13 cellular contexts compared by ENCODE assay signal in the genomic region with DNA sequence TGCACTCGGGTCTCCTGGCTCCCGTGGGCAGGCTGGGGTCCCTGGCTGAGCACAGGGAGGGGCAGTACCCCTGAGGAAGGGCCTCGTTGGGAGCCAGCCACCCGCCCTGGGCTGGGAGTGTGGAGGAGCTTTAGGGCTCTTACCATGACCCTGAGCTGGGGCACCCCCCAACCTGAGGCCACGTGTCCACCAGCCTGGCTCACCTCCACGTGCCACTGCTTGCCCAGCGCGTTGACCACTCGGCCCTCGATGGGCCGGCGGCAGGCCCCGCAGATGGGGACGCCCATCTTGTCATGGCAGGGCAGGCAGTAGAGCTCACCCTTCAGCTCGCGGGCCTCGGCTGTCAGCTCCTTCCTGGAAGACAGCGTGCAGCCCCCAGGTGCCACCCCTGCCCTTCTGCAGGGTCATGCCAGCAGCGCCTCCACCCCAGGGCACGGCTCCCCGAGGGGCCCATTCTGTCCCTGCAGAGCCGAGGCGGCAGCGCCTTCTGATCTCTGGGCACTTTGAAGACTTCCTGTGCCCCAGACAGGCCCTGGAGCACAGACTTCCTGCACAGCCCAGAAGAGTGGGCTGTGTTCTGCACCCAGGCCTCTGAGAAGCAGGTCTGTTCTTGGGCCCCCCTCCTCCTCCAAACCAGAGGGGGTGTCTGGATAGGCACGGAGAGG. TPM values are rescaled to one million over a fixed set of nuclear protein-coding genes. Genes with fewer than 3 reads are reported as not detected.
DNase-seq lines count a peak whose midpoint lies in the region; ATAC-seq and TF ChIP-seq lines count a peak whose summit lies in the region.
"Had no signal": no experiment of that assay in that cellular context is flagged by ENCODE, and none has a peak within 500 bp of the region (broad histone marks: within the 10 kb centered on the region; RNA-seq: fewer than 3 reads in every experiment).

No MANE protein-coding gene starts in this region.

- peaks cover 7% of the 10 kb centered on the region for H3K4me1 Mint-ChIP-seq in activated T-helper 1 cell treated with anti-CD3 and anti-CD28 coated beads, Interleukin-12 subunit alpha, Interleukin-12 subunit beta, Interleukin-2, Interleukin-4 antibody, amounts not matched to agents 30 ng/mL and 10 ng/mL and 1 ng/mL, durations not matched to agents 14 hours and 24 hours and 36 hours (ENCODE audit: low read depth)

- H3K9me3 ChIP-seq in mucosa of descending colon (no peaks in the 10 kb centered on the region), tibial artery (no peaks in the 10 kb centered on the region)
- H3K9me3 ChIP-seq: suprapubic skin had no signal

- no peaks in the 10 kb centered on the region for H3K27me3 ChIP-seq in tibial artery
- H3K27me3 ChIP-seq: suprapubic skin had no signal

- peak in 3 of 4 experiments; percentile 18 to 40 (median 36) for DNase-seq in activated CD4-positive, CD25-positive, alpha-beta regulatory T cell (lab: John Stamatoyannopoulos, UW)
- no peak for DNase-seq in activated CD4-positive, CD25-positive, alpha-beta regulatory T cell treated with anti-CD3 and anti-CD28 coated beads, Interleukin-2, amount 50 U/mL, for 72 hours
- peak; percentile 21 for DNase-seq in activated T-helper 1 cell treated with anti-CD3 and anti-CD28 coated beads, Interleukin-12 subunit alpha, Interleukin-12 subunit beta, Interleukin-2, Interleukin-4 antibody, amounts not matched to agents 30 ng/mL and 10 ng/mL and 1 ng/mL, durations not matched to agents 14 hours and 24 hours and 36 hours (ENCODE audit: low spot score)
- DNase-seq in mucosa of descending colon (peak in 1 of 3 donors; percentile 55), tibial artery (no peak), RPMI8226 (no peak), NCI-H2081 (lab: John Stamatoyannopoulos, UW) (no peak), RKO (ENCODE audit: low spot score) (no peak)
- DNase-seq: erythroblast, left colon had no signal

- peak overlapping the region; percentile 68 for H3K27ac Mint-ChIP-seq in activated T-helper 1 cell treated with anti-CD3 and anti-CD28 coated beads, Interleukin-12 subunit alpha, Interleukin-12 subunit beta, Interleukin-2, Interleukin-4 antibody, amounts not matched to agents 30 ng/mL and 10 ng/mL and 1 ng/mL, durations not matched to agents 14 hours and 24 hours and 36 hours
- H3K27ac Mint-ChIP-seq: progenitor cell of endocrine pancreas had no signal

- no peaks in the 10 kb centered on the region for H3K36me3 ChIP-seq in mucosa of descending colon (ENCODE audit: low read depth)
- H3K36me3 ChIP-seq in tibial artery, result peaks cover 17 to 61% (median 38%) of the 10 kb centered on the region in 3 donors
- H3K36me3 ChIP-seq: suprapubic skin had no signal

- H3K4me3 ChIP-seq in mucosa of descending colon (no peak overlapping the region), tibial artery (no peak overlapping the region)
- H3K4me3 ChIP-seq: suprapubic skin had no signal

- intact Hi-C loops in activated T-helper 1 cell treated with anti-CD3 and anti-CD28 coated beads, Interleukin-12 subunit alpha, Interleukin-12 subunit beta, Interleukin-2, Interleukin-4 antibody, amounts not matched to agents 30 ng/mL and 10 ng/mL and 1 ng/mL, durations not matched to agents 14 hours and 24 hours and 36 hours (cut with micrococcal nuclease), result loop anchor here (2.0 to 10.0 kb wide), 2 partner anchors 115 to 317 kb away; partner anchors contain the start of gene IWS1
- intact Hi-C loops in mucosa of descending colon (cut with DNase I, micrococcal nuclease), result loop anchor here in 1 of 2 donors (10.0 kb wide), 1 partner anchor 53 kb away; no protein-coding TSS in a partner anchor
- intact Hi-C loops in tibial artery (cut with DNase I; ENCODE audit: low total_unique reads), result no loop called here

- H3K27me3 Mint-ChIP-seq in activated T-helper 1 cell treated with anti-CD3 and anti-CD28 coated beads, Interleukin-12 subunit alpha, Interleukin-12 subunit beta, Interleukin-2, Interleukin-4 antibody, amounts not matched to agents 30 ng/mL and 10 ng/mL and 1 ng/mL, durations not matched to agents 14 hours and 24 hours and 36 hours (ENCODE audit: insufficient read depth), result no peaks in the 10 kb centered on the region

- no peaks in the 10 kb centered on the region for H3K36me3 Mint-ChIP-seq in activated T-helper 1 cell treated with anti-CD3 and anti-CD28 coated beads, Interleukin-12 subunit alpha, Interleukin-12 subunit beta, Interleukin-2, Interleukin-4 antibody, amounts not matched to agents 30 ng/mL and 10 ng/mL and 1 ng/mL, durations not matched to agents 14 hours and 24 hours and 36 hours (ENCODE audit: low read depth)

- peak; percentile 11 for ATAC-seq in mucosa of descending colon
- ATAC-seq: left colon had no signal

- H3K27ac ChIP-seq in tibial artery, result peak overlapping the region; percentile 50 to 52
- H3K27ac ChIP-seq: 22Rv1, suprapubic skin had no signal

- TF ChIP-seq CTCF in mucosa of descending colon (IDR thresholded peaks at IDR 0.05) (no peak), tibial artery (IDR thresholded peaks at IDR 0.05) (no peak)

- H3K9me3 Mint-ChIP-seq in activated T-helper 1 cell treated with anti-CD3 and anti-CD28 coated beads, Interleukin-12 subunit alpha, Interleukin-12 subunit beta, Interleukin-2, Interleukin-4 antibody, amounts not matched to agents 30 ng/mL and 10 ng/mL and 1 ng/mL, durations not matched to agents 14 hours and 24 hours and 36 hours, result no peaks in the 10 kb centered on the region

- no peaks in the 10 kb centered on the region for H3K4me1 ChIP-seq in mucosa of descending colon (ENCODE audit: low read depth)
- peaks cover 0 to 54% (median 27%) of the 10 kb centered on the region in 4 donors for H3K4me1 ChIP-seq in tibial artery

- peak overlapping the region; percentile 51 for H3K4me3 Mint-ChIP-seq in activated T-helper 1 cell treated with anti-CD3 and anti-CD28 coated beads, Interleukin-12 subunit alpha, Interleukin-12 subunit beta, Interleukin-2, Interleukin-4 antibody, amounts not matched to agents 30 ng/mL and 10 ng/mL and 1 ng/mL, durations not matched to agents 14 hours and 24 hours and 36 hours

RNA-seq across cellular contexts. Expression of gene GPR17, which starts 4.0 kb away (rescaled TPM):
- total RNA-seq in activated T-helper 1 cell treated with anti-CD3 and anti-CD28 coated beads, Interleukin-12 subunit alpha, Interleukin-12 subunit beta, Interleukin-2, Interleukin-4 antibody, amounts not matched to agents 30 ng/mL and 10 ng/mL and 1 ng/mL, durations not matched to agents 14 hours and 24 hours and 36 hours, result not detected in 2 replicates
- total RNA-seq in mucosa of descending colon, result under 1 TPM in 1 of 3 donors, not detected in 2; 0.51 TPM
- total RNA-seq: progenitor cell of endocrine pancreas had no signal

RNA-seq across cellular contexts. Expression of gene LIMS2, which starts 33.4 kb away (rescaled TPM):
- 4.8 and 5.1 TPM in 2 replicates for total RNA-seq in activated T-helper 1 cell treated with anti-CD3 and anti-CD28 coated beads, Interleukin-12 subunit alpha, Interleukin-12 subunit beta, Interleukin-2, Interleukin-4 antibody, amounts not matched to agents 30 ng/mL and 10 ng/mL and 1 ng/mL, durations not matched to agents 14 hours and 24 hours and 36 hours
- 100 to 1,000 TPM in 1 of 3 donors, 10 to 100 TPM in 2; 12.5 to 478 (median 29.9) TPM for total RNA-seq in mucosa of descending colon

RNA-seq across cellular contexts. Expression of gene SFT2D3, which starts 59.3 kb away (rescaled TPM):
- total RNA-seq in activated T-helper 1 cell treated with anti-CD3 and anti-CD28 coated beads, Interleukin-12 subunit alpha, Interleukin-12 subunit beta, Interleukin-2, Interleukin-4 antibody, amounts not matched to agents 30 ng/mL and 10 ng/mL and 1 ng/mL, durations not matched to agents 14 hours and 24 hours and 36 hours, result 6.6 and 7.1 TPM in 2 replicates
- 1 to 10 TPM; 5.1 to 8.8 (median 8.1) TPM for total RNA-seq in mucosa of descending colon

Comparison
In these comparisons a context has a peak if more than half of its experiments do, and no peak if none do; other contexts are left out.
1. DNase-seq: peak in activated CD4-positive, CD25-positive, alpha-beta regulatory T cell (3 of 4) and activated T-helper 1 cell treated with anti-CD3 and anti-CD28 coated beads, Interleukin-12 subunit alpha, Interleukin-12 subunit beta, Interleukin-2, Interleukin-4 antibody, amounts not matched to agents 30 ng/mL and 10 ng/mL and 1 ng/mL, durations not matched to agents 14 hours and 24 hours and 36 hours (single experiment); none in activated CD4-positive, CD25-positive, alpha-beta regulatory T cell treated with anti-CD3 and anti-CD28 coated beads, Interleukin-2, amount 50 U/mL, for 72 hours (single experiment), tibial artery (0 of 2), RPMI8226 (single experiment), NCI-H2081 (0 of 2) and RKO (single experiment).